8 cellular contexts compared by ENCODE assay signal in genomic region chr7:100015232-100016208, GRCh38. TPM values are rescaled to one million over a fixed set of nuclear protein-coding genes. Genes with fewer than 3 reads are reported as not detected.
DNase-seq lines count a peak whose midpoint lies in the region; ATAC-seq, FAIRE-seq and TF ChIP-seq lines count a peak whose summit lies in the region.

ZKSCAN1 (plus strand) TSS chr7:100015596; CDS start chr7:100023507, 7,911 bp downstream.

- H3K4me3 ChIP-seq in GM12864 (ENCODE audit: low read depth, low read length) = peak within 1 kb of the TSS; percentile 100
- peak within 1 kb of the TSS; percentile 59 to 99 (median 99) for H3K4me3 ChIP-seq in pancreas
- H3K4me3 ChIP-seq in thyroid gland (replicated peaks in 1 of 3) = peak within 1 kb of the TSS; percentile 90 to 100 (median 97)

- DNase-seq in GM12864 (ENCODE audit: low read depth) = peak; percentile 81
- peak; percentile 85 for DNase-seq in NCI-H1105 treated with DMSO at 0.1 percent for 48 hours (lab: John Stamatoyannopoulos, UW)
- peak; percentile 78 to 84 for DNase-seq in SW 1271 (lab: John Stamatoyannopoulos, UW)
- peak; percentile 63 for DNase-seq in activated naive CD8-positive, alpha-beta T cell treated with anti-CD3 and anti-CD28 coated beads, Interleukin-2, amount 50 U/mL, for 16 hours (ENCODE audit: low read depth, low spot score)
- peak; percentile 93 for DNase-seq in Right ventricle myocardium superior
- DNase-seq in pancreas = peak; percentile 87 to 95 (median 90)
- peak; percentile 85 to 88 for DNase-seq in thyroid gland

- no peak for FAIRE-seq in pancreas (lab: Jason Lieb, UNC)

- TF ChIP-seq CTCF in GM12864 (IDR thresholded peaks at IDR 0.05; ENCODE audit: low read depth, low read length, missing control alignments) = no peak
- no peak for TF ChIP-seq CTCF in pancreas (IDR thresholded peaks at IDR 0.05)
- TF ChIP-seq CTCF in thyroid gland (IDR thresholded peaks at IDR 0.05) = no peak

- H3K27ac ChIP-seq in pancreas (peak within 1 kb of the TSS; percentile 98 to 100 (median 100)), thyroid gland (peak within 1 kb of the TSS; percentile 76 to 97 (median 84))

- TF ChIP-seq POLR2A in thyroid gland (IDR thresholded peaks at IDR 0.05) = peak in 1 of 2 donors; percentile 78

- ATAC-seq in HG02642 (IDR thresholded peaks at IDR 0.05; ENCODE audit: poor library complexity, unreplicated experiment) (peak; percentile 96), Right ventricle myocardium superior (ENCODE audit: poor library complexity) (peak; percentile 99), pancreas (peak; percentile 92 to 95 (median 94))

- H3K27me3 ChIP-seq in pancreas (no peaks in the 10 kb centered on the region), thyroid gland (no peaks in the 10 kb centered on the region)

- intact Hi-C loops in Right ventricle myocardium superior (cut with DNase I) (no loop called here), pancreas (cut with DNase I) (no loop called here), thyroid gland (cut with DNase I) (no loop called here)

- peaks cover 6 to 37% (median 22%) of the 10 kb centered on the region in 3 donors for H3K4me1 ChIP-seq in pancreas
- peaks cover 15 to 23% of the 10 kb centered on the region in 2 donors for H3K4me1 ChIP-seq in thyroid gland

- H3K9me3 ChIP-seq in pancreas (no peaks in the 10 kb centered on the region), thyroid gland (no peaks in the 10 kb centered on the region)

- 1% methylated on average over 59 to 69 of the region's 69 CpGs for WGBS in pancreas, 2 donors
- WGBS in thyroid gland, 2 donors = 4% methylated on average over 21 to 25 of the region's 69 CpGs

- no peaks in the 10 kb centered on the region for H3K36me3 ChIP-seq in pancreas
- no peaks in the 10 kb centered on the region for H3K36me3 ChIP-seq in thyroid gland

RNA-seq across cellular contexts. Expression of gene ZKSCAN1, which starts in this region (rescaled TPM):
- total RNA-seq in Right ventricle myocardium superior = 30.3 TPM
- 10 to 100 TPM; 52.6 to 86.0 (median 68.2) TPM for total RNA-seq in pancreas
- polyA plus RNA-seq in pancreas = 10 to 100 TPM; 24.2 to 28.9 TPM
- 10 to 100 TPM; 34.0 to 41.4 (median 35.3) TPM for total RNA-seq in thyroid gland

Comparison
In these comparisons a context has a peak if more than half of its experiments do, and no peak if none do; other contexts are left out.
1. Peak in every context shown above with its lines: DNase-seq, ATAC-seq, H3K4me3 ChIP-seq and H3K27ac ChIP-seq.